ENCODE assay signal across 1 cellular context in genomic region chr2:238916875-238917590, GRCh38.
TF ChIP-seq lines count a peak whose summit lies in the region.

No MANE protein-coding gene starts in this region.

TF ChIP-seq in IMR-90, 13 proteins besides CTCF, POLR2A, EP300 and RAD21:
- TF ChIP-seq MXI1 (IDR thresholded peaks at IDR 0.05; ENCODE audit: borderline replicate concordance, low read depth, low read length) (no peak), CHD1 (IDR thresholded peaks at IDR 0.05; ENCODE audit: low read depth, low read length) (no peak), RCOR1 (IDR thresholded peaks at IDR 0.05; ENCODE audit: insufficient replicate concordance, low read length) (no peak), CEBPB (IDR thresholded peaks at IDR 0.05; ENCODE audit: low read depth, low read length) (no peak), USF2 (IDR thresholded peaks at IDR 0.05; ENCODE audit: low read depth, low read length) (no peak), MAFK (IDR thresholded peaks at IDR 0.05; ENCODE audit: low read depth, low read length) (no peak), BHLHE40 (IDR thresholded peaks at IDR 0.05; ENCODE audit: low read depth, low read length) (no peak), MAZ (IDR thresholded peaks at IDR 0.05; ENCODE audit: borderline replicate concordance, low read depth, low read length) (no peak), SMC3 (IDR thresholded peaks at IDR 0.05; ENCODE audit: low read depth, low read length) (no peak), NFE2L2 (IDR thresholded peaks at IDR 0.05; ENCODE audit: low read depth, low read length) (no peak)
- TF ChIP-seq, protein P1, sequence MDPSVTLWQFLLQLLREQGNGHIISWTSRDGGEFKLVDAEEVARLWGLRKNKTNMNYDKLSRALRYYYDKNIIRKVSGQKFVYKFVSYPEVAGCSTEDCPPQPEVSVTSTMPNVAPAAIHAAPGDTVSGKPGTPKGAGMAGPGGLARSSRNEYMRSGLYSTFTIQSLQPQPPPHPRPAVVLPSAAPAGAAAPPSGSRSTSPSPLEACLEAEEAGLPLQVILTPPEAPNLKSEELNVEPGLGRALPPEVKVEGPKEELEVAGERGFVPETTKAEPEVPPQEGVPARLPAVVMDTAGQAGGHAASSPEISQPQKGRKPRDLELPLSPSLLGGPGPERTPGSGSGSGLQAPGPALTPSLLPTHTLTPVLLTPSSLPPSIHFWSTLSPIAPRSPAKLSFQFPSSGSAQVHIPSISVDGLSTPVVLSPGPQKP (IDR thresholded peaks at IDR 0.05; ENCODE audit: borderline replicate concordance, low read depth, low read length), result no peak
